ENCODE assay signal across 1 cellular context in genomic region chr2:218898109-218898878, GRCh38.
TF ChIP-seq lines count a peak whose summit lies in the region.

No MANE protein-coding gene starts in this region.

TF ChIP-seq in HEK293, 187 proteins besides CTCF, POLR2A, EP300 and RAD21 (continued from another document):
- TF ChIP-seq ZNF654 (tag by site-specific recombination; IDR thresholded peaks at IDR 0.05; ENCODE audit: low read depth): peak; percentile 50
- no peak for TF ChIP-seq ZNF404 (tag by site-specific recombination; IDR thresholded peaks at IDR 0.05)
- peak; percentile 96 for TF ChIP-seq GLIS1 (tag by site-specific recombination; IDR thresholded peaks at IDR 0.05)
- TF ChIP-seq SP2 (tag by site-specific recombination; IDR thresholded peaks at IDR 0.05): peak; percentile 55
